In the genomic region with DNA sequence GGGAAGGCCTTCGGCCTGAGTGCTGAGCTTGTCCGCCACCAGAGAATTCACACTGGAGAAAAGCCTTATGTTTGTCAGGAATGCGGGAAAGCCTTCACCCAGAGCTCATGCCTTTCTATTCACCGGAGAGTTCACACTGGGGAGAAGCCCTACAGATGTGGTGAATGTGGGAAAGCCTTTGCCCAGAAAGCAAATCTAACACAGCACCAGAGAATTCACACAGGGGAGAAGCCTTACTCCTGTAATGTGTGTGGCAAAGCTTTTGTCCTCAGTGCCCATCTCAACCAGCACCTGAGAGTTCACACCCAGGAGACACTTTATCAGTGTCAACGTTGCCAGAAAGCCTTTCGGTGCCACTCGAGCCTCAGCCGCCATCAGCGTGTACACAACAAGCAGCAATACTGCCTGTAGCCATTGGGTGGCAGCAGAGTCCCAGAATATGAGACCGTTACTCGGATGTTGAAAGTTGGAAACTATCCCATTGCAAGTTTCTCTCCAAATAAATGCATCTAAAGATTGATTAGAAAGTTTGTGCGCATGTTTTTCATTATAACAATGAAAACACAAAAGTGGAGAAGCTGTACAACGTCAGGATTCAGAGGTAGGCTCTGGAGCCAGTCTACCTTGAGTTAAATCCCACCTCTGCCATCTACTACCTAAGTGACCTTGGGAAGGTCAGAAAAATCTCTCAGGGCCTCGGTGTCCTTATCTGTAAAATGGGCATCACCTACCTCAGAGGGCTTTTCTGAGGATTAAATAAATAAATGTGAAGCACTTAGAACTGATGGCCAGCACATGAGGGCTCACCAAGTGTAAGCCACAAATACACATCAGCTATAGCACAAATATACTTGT, we compare ENCODE assay signal across 8 cellular contexts. TPM values are rescaled to one million over a fixed set of nuclear protein-coding genes. Genes with fewer than 3 reads are reported as not detected.
DNase-seq lines count a peak whose midpoint lies in the region; ATAC-seq and TF ChIP-seq lines count a peak whose summit lies in the region.

No MANE protein-coding gene starts in this region.

- no peak for ATAC-seq in left colon

- no peak overlapping the region for H3K27ac ChIP-seq in SJCRH30

- no peaks in the 10 kb centered on the region for H3K4me1 ChIP-seq in SJCRH30

- in situ Hi-C loops in astrocyte of the cerebellum (cut with HindIII; ENCODE audit: low sequenced_read_pairs): no loop called here

- H3K36me3 ChIP-seq in SJCRH30: peaks cover 62% of the 10 kb centered on the region

- H3K27me3 ChIP-seq in SJCRH30: no peaks in the 10 kb centered on the region

- peak; percentile 35 for TF ChIP-seq CTCF in astrocyte of the cerebellum (IDR thresholded peaks at IDR 0.05; ENCODE audit: low read depth, low read length, missing control alignments)

- H3K4me3 ChIP-seq in SJCRH30: no peak overlapping the region
- H3K4me3 ChIP-seq in astrocyte of the cerebellum (ENCODE audit: low read depth, low read length): no peak overlapping the region

- peaks cover 16% of the 10 kb centered on the region for H3K9me3 ChIP-seq in SJCRH30 (replicated peaks)

- intact Hi-C loops in left colon (cut with DNase I, micrococcal nuclease): no loop called here

- DNase-seq in NCI-H345 (lab: John Stamatoyannopoulos, UW) (peak; percentile 0), NCI-H345 treated with DMSO at 0.1 percent for 48 hours (lab: John Stamatoyannopoulos, UW; ENCODE audit: unreplicated experiment) (no peak), SJCRH30 (peak; percentile 43 to 70), astrocyte of the cerebellum (ENCODE audit: low read depth) (no peak), left colon (peak; percentile 39 to 68), NOMO-1 treated with DMSO at 0.1 percent for 48 hours (lab: John Stamatoyannopoulos, UW; ENCODE audit: unreplicated experiment) (no peak), NCI-H2081 treated with DMSO at 0.1 percent for 48 hours (lab: John Stamatoyannopoulos, UW) (no peak)
- DNase-seq in stimulated activated CD8-positive, alpha-beta memory T cell treated with anti-CD3 and anti-CD28 coated beads, Interleukin-12 subunit alpha, Interleukin-12 subunit beta, amount 100 ng/mL, for 4 hours (ENCODE audit: low read depth): peak; percentile 11

RNA-seq across cellular contexts. Expression of gene ZNF473, which starts 21.1 kb away (rescaled TPM):
- total RNA-seq in SJCRH30 (2014; rRNA removed; shearing (Covaris generic)): 18.9 and 21.4 TPM in 2 replicates
- total RNA-seq in left colon: 1 to 10 TPM; 4.9 to 5.9 TPM

RNA-seq across cellular contexts. Expression of gene VRK3, which starts 21.7 kb away (rescaled TPM):
- 16.9 and 23.1 TPM in 2 replicates for total RNA-seq in SJCRH30 (2014; rRNA removed; shearing (Covaris generic))
- 10 to 100 TPM; 48.2 to 55.3 TPM for total RNA-seq in left colon

Comparison
In these comparisons a context has a peak if more than half of its experiments do, and no peak if none do; other contexts are left out.
1. DNase-seq: peak in NCI-H345 (single experiment), SJCRH30 (2 of 2), left colon (2 of 2) and stimulated activated CD8-positive, alpha-beta memory T cell treated with anti-CD3 and anti-CD28 coated beads, Interleukin-12 subunit alpha, Interleukin-12 subunit beta, amount 100 ng/mL, for 4 hours (single experiment); none in NCI-H345 treated with DMSO at 0.1 percent for 48 hours (single experiment), astrocyte of the cerebellum (single experiment), NOMO-1 treated with DMSO at 0.1 percent for 48 hours (single experiment) and NCI-H2081 treated with DMSO at 0.1 percent for 48 hours (single experiment).